ENCODE assay signal across 18 cellular contexts in genomic region chr7:50475340-50475739, GRCh38. TPM values are rescaled to one million over a fixed set of nuclear protein-coding genes. Genes with fewer than 3 reads are reported as not detected.
DNase-seq lines count a peak whose midpoint lies in the region; ATAC-seq and TF ChIP-seq lines count a peak whose summit lies in the region.
"Had no signal": no experiment of that assay in that cellular context is flagged by ENCODE, and none has a peak within 500 bp of the region (broad histone marks: within the 10 kb centered on the region; RNA-seq: fewer than 3 reads in every experiment).

No MANE protein-coding gene starts in this region.

- H3K36me3 ChIP-seq in suprapubic skin = no peaks in the 10 kb centered on the region
- H3K36me3 ChIP-seq: heart right ventricle had no signal

- 62% methylated on average over 4 of the region's 4 CpGs for WGBS in suprapubic skin

- H3K4me3 ChIP-seq in suprapubic skin = no peak overlapping the region
- H3K4me3 ChIP-seq: heart right ventricle, K562 had no signal

- H3K9me3 ChIP-seq in suprapubic skin = no peaks in the 10 kb centered on the region
- H3K9me3 ChIP-seq: heart right ventricle had no signal

- no peak for TF ChIP-seq POLR2A in suprapubic skin (IDR thresholded peaks at IDR 0.05)

- TF ChIP-seq EP300 in suprapubic skin (IDR thresholded peaks at IDR 0.05) = no peak

- TF ChIP-seq CTCF in suprapubic skin (IDR thresholded peaks at IDR 0.05) = no peak

- DNase-seq in NCI-H1417 (lab: John Stamatoyannopoulos, UW) = peak in 2 of 3 experiments; percentile 36 to 76
- no peak for DNase-seq in NCI-H1417 treated with DMSO at 0.1 percent for 48 hours (lab: John Stamatoyannopoulos, UW)
- peak; percentile 16 for DNase-seq in iPS-NIHi11 (ENCODE audit: low spot score)
- no peak for DNase-seq in suprapubic skin (ENCODE audit: low spot score in 2 of 2)
- DNase-seq in activated T-cell treated with anti-CD3 and anti-CD28 coated beads, Interleukin-2, amount 50 U/mL, for 1 hour = no peak
- no peak for DNase-seq in NCI-H1694 treated with DMSO at 0.1 percent for 48 hours (lab: John Stamatoyannopoulos, UW)
- DNase-seq: activated CD4-positive, CD25-positive, alpha-beta regulatory T cell; activated T-cell treated with anti-CD3 and anti-CD28 coated beads, Interleukin-2, amount 50 U/mL, for 4 hours; CD4-positive, alpha-beta memory T cell; cortex of kidney; heart right ventricle; left cardiac atrium; NCI-H1436; NCI-H524 had no signal

- ATAC-seq in GM21423 (IDR thresholded peaks at IDR 0.05; ENCODE audit: unreplicated experiment) = peak; percentile 50
- peak; percentile 75 for ATAC-seq in HG03432 (IDR thresholded peaks at IDR 0.05; ENCODE audit: unreplicated experiment)
- ATAC-seq: activated T-cell treated with anti-CD3 and anti-CD28 coated beads, Interleukin-2, amount 50 U/mL, for 4 hours; heart right ventricle; K562; left cardiac atrium had no signal

- H3K27me3 ChIP-seq in suprapubic skin = no peaks in the 10 kb centered on the region
- H3K27me3 ChIP-seq: heart right ventricle had no signal

- peaks cover 4% of the 10 kb centered on the region for H3K4me1 ChIP-seq in suprapubic skin
- H3K4me1 ChIP-seq: heart right ventricle had no signal

- H3K27ac ChIP-seq in suprapubic skin = no peak overlapping the region
- H3K27ac ChIP-seq: heart right ventricle, RWPE1 had no signal

RNA-seq across cellular contexts. Expression of gene FIGNL1, which starts 25.2 kb away (rescaled TPM):
- total RNA-seq in suprapubic skin = 10 to 100 TPM in 3 of 4 donors, 1 to 10 TPM in 1; 8.1 to 22.1 (median 16.4) TPM

Comparison
In these comparisons a context has a peak if more than half of its experiments do, and no peak if none do; other contexts are left out.
1. DNase-seq: peak in NCI-H1417 (2 of 3) and iPS-NIHi11 (single experiment); none in NCI-H1417 treated with DMSO at 0.1 percent for 48 hours (single experiment), suprapubic skin (0 of 2), activated T-cell treated with anti-CD3 and anti-CD28 coated beads, Interleukin-2, amount 50 U/mL, for 1 hour (single experiment) and NCI-H1694 treated with DMSO at 0.1 percent for 48 hours (single experiment).